19 cellular contexts compared by ENCODE assay signal in the genomic region with DNA sequence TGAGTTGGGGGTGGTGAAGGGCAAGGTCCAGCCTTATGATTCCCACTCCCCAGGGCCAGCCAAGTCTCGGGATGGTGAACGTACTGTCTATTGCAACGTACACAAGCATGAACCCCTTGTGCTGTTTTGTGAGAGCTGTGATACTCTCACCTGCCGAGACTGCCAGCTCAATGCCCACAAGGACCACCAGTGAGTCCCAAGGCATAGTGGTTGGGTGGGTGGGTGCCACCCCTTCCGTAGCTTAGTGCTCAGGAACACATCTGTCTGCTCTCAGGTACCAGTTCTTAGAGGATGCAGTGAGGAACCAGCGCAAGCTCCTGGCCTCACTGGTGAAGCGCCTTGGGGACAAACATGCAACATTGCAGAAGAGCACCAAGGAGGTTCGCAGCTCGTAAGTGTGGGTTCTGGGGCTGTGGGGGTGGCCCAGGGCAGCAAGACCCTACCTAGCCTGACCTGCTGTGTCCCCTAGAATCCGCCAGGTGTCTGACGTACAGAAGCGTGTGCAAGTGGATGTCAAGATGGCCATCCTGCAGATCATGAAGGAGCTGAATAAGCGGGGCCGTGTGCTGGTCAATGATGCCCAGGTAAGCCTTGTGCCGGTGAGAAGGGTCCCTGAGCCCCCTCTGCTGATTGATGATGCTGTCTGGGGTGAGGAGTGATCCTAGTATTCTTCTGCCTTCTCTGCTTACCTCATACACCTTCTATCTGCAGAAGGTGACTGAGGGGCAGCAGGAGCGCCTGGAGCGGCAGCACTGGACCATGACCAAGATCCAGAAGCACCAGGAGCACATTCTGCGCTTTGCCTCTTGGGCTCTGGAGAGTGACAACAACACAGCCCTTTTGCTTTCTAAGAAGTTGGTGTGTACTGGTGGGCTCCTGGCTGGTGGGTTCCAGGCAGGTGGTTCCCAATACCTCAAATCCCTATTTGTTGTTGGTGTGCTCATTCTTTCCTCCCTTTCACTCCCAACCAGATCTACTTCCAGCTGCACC. TPM values are rescaled to one million over a fixed set of nuclear protein-coding genes. Genes with fewer than 3 reads are reported as not detected.
DNase-seq lines count a peak whose midpoint lies in the region; ATAC-seq, FAIRE-seq and TF ChIP-seq lines count a peak whose summit lies in the region.
"Had no signal": no experiment of that assay in that cellular context is flagged by ENCODE, and none has a peak within 500 bp of the region (broad histone marks: within the 10 kb centered on the region; RNA-seq: fewer than 3 reads in every experiment).

No MANE protein-coding gene starts in this region.

- H2BK5ac ChIP-seq in H1 (ENCODE audit: low read depth, low read length), result 0 out of 2 replicates have a peak overlapping the region, but pooled peaks have one; percentile 16

- no peak for DNase-seq in activated T-cell treated with anti-CD3 and anti-CD28 coated beads, Interleukin-2, amount 50 U/mL, for 72 hours
- no peak for DNase-seq in activated T-cell treated with anti-CD3 and anti-CD28 coated beads, Interleukin-2, amount 50 U/mL, for 1 hour
- no peak for DNase-seq in OCI-LY7 (ENCODE audit: low spot score)
- no peak for DNase-seq in H1 (ENCODE audit: low read depth in 1 of 2, low spot score in 2 of 2)
- DNase-seq in progenitor cell of endocrine pancreas (ENCODE audit: low spot score, unreplicated experiment), result no peak
- DNase-seq in DMS79 (lab: John Stamatoyannopoulos, UW), result no peak
- DNase-seq: activated CD4-positive, alpha-beta T cell treated with anti-CD3 and anti-CD28 coated beads, Interleukin-2, amount 10 ng/mL, durations not matched to agents 24 days and 14 days; activated naive CD8-positive, alpha-beta T cell treated with anti-CD3 and anti-CD28 coated beads, Interleukin-2, amount 10 ng/mL, durations not matched to agents 7 days and 5 days; esophagus squamous epithelium; NCI-H1048; NCI-H226; PC-9; psoas muscle; stimulated activated CD4-positive, alpha-beta T cell treated with anti-CD3 and anti-CD28 coated beads, Interleukin-1b, Interleukin-23, amount 100 ng/mL, for 48 hours; T-cell had no signal

- H3K36me3 Mint-ChIP-seq in activated T-cell treated with anti-CD3 and anti-CD28 coated beads, Interleukin-2, amount 50 U/mL, for 72 hours (ENCODE audit: insufficient read depth in 2 of 2), result peaks cover 23 to 29% of the 10 kb centered on the region in 2 donors
- peaks cover 22% of the 10 kb centered on the region for H3K36me3 Mint-ChIP-seq in progenitor cell of endocrine pancreas (ENCODE audit: insufficient read depth)

- TF ChIP-seq POLR2A in H1 (IDR thresholded peaks at IDR 0.05; ENCODE audit: control extremely low read depth in 1 of 2, low read depth in 2 of 2, low read length in 2 of 2), result peak; percentile 43 to 64; a peak in 2 of 3 replicates

- no TSS peak for BruUV-seq in OCI-LY7 (replicated peaks; lab: Mats Ljungman, UMichigan)

- no peak for FAIRE-seq in H1 (lab: Jason Lieb, UNC)
- FAIRE-seq: GM12892 had no signal

- no peak overlapping the region for H3K14ac ChIP-seq in H1 (ENCODE audit: insufficient read length)

- H2BK12ac ChIP-seq in H1 (ENCODE audit: low read depth, low read length), result no peak overlapping the region

- H3K79me1 ChIP-seq in H1 (ENCODE audit: low read depth, low read length), result peaks cover 18% of the 10 kb centered on the region

- no peak overlapping the region for H3K9ac ChIP-seq in H1 (replicated peaks in 1 of 4; ENCODE audit: extremely low read depth in 1 of 4, low read depth in 3 of 4, low read length in 3 of 4)

- H3K4me2 ChIP-seq in OCI-LY7 (ENCODE audit: low read length) (peak overlapping the region; percentile 98; the same call in 1 of the 2 replicates), H1 (ENCODE audit: insufficient read depth in 1 of 2, low read depth in 2 of 2, low read length in 2 of 2) (peak overlapping the region in 1 of 2 experiments; percentile 98; a peak in 2 of 4 replicates)

- no peak for TF ChIP-seq EP300 in H1 (IDR thresholded peaks at IDR 0.05; ENCODE audit: borderline replicate concordance in 1 of 2, low read depth in 2 of 2, low read length in 2 of 2)

- no peak overlapping the region for H3K4ac ChIP-seq in H1 (replicated peaks; ENCODE audit: insufficient read length, low read depth, low read length)

- no peaks in the 10 kb centered on the region for H3K9me3 Mint-ChIP-seq in activated T-cell treated with anti-CD3 and anti-CD28 coated beads, Interleukin-2, amount 50 U/mL, for 72 hours
- H3K9me3 Mint-ChIP-seq in progenitor cell of endocrine pancreas (ENCODE audit: low read depth), result no peaks in the 10 kb centered on the region
- H3K9me3 Mint-ChIP-seq: activated CD4-positive, alpha-beta T cell treated with anti-CD3 and anti-CD28 coated beads, Interleukin-2, amount 10 ng/mL, durations not matched to agents 24 days and 14 days; activated naive CD8-positive, alpha-beta T cell treated with anti-CD3 and anti-CD28 coated beads, Interleukin-2, amount 10 ng/mL, durations not matched to agents 7 days and 5 days; memory B cell; T-cell had no signal

- H2BK15ac ChIP-seq in H1 (ENCODE audit: low read length), result no peak overlapping the region

- no peak overlapping the region for H2AK5ac ChIP-seq in H1 (ENCODE audit: low read depth, low read length)

- H3K27ac ChIP-seq in OCI-LY7 (ENCODE audit: low read depth, low read length, poor library complexity, severe bottlenecking) (no peak overlapping the region), H1 (ENCODE audit: low read depth, low read length) (no peak overlapping the region)
- H3K27ac ChIP-seq: esophagus squamous epithelium, PC-9, psoas muscle had no signal

- H3K4me1 ChIP-seq in OCI-LY7 (ENCODE audit: insufficient read depth, low read length, poor library complexity, severe bottlenecking) (peaks cover 20% of the 10 kb centered on the region), H1 (replicated peaks in 1 of 4; ENCODE audit: control insufficient read depth in 3 of 4, insufficient read depth in 4 of 4, low read length in 3 of 4) (peaks cover 3 to 10% (median 5%) of the 10 kb centered on the region in 4 experiments; a peak in 6 of 7 replicates)

- intact Hi-C loops in OCI-LY7 (cut with micrococcal nuclease; ENCODE audit: unreplicated experiment), result no loop called here

- no peak overlapping the region for H3K4me3 Mint-ChIP-seq in activated T-cell treated with anti-CD3 and anti-CD28 coated beads, Interleukin-2, amount 50 U/mL, for 72 hours
- H3K4me3 Mint-ChIP-seq in progenitor cell of endocrine pancreas (ENCODE audit: low read depth), result no peak overlapping the region
- H3K4me3 Mint-ChIP-seq: memory B cell had no signal

- H3K27me3 ChIP-seq in H1 (replicated peaks in 1 of 4; ENCODE audit: control insufficient read depth in 3 of 4, extremely low read depth in 1 of 4, insufficient read depth in 3 of 4, low read length in 3 of 4), result peaks cover 0 to 2% (median 1%) of the 10 kb centered on the region in 4 experiments; a peak in 5 of 7 replicates
- H3K27me3 ChIP-seq: esophagus squamous epithelium had no signal

- H3K18ac ChIP-seq in H1 (ENCODE audit: extremely low read depth, low read length), result no peak overlapping the region

- H3K27me3 Mint-ChIP-seq in activated T-cell treated with anti-CD3 and anti-CD28 coated beads, Interleukin-2, amount 50 U/mL, for 72 hours (ENCODE audit: low read depth), result peaks cover 3% of the 10 kb centered on the region
- peaks cover 6% of the 10 kb centered on the region for H3K27me3 Mint-ChIP-seq in progenitor cell of endocrine pancreas
- H3K27me3 Mint-ChIP-seq: T-cell had no signal

- no peak overlapping the region for H2BK20ac ChIP-seq in H1 (ENCODE audit: low read length)

- no peaks in the 10 kb centered on the region for H3K9me2 ChIP-seq in OCI-LY7 (ENCODE audit: insufficient read depth, low read length)

- POLR2A ChIA-PET in OCI-LY7 (lab: Charles Lee), result no interaction called here
- POLR2A ChIA-PET in H1 (lab: Charles Lee; ENCODE audit: partially characterized antibody), result interaction anchor here (0.9 to 13.8 kb wide), 9 partner anchors 6 to 75 kb away, joined by 3 to 650 read pairs (median 4); partner anchors contain the start of genes CHMP2A, MZF1, SLC27A5 and UBE2M

- H3K23me2 ChIP-seq in H1 (ENCODE audit: low read depth, low read length), result peaks cover 13% of the 10 kb centered on the region

- H3K36me3 ChIP-seq in OCI-LY7 (ENCODE audit: insufficient read depth, low read length) (peaks cover 79% of the 10 kb centered on the region), H1 (ENCODE audit: control insufficient read depth in 2 of 4, insufficient read depth in 4 of 4, low read length in 3 of 4) (peaks cover 42 to 73% (median 59%) of the 10 kb centered on the region in 4 experiments)

- H3K23ac ChIP-seq in H1 (ENCODE audit: insufficient read length), result no peak overlapping the region

- H3K79me2 ChIP-seq in OCI-LY7 (ENCODE audit: insufficient read depth, low read depth, low read length) (peaks cover 38% of the 10 kb centered on the region), H1 (ENCODE audit: control insufficient read depth in 1 of 2, insufficient read depth in 2 of 2, low read length in 2 of 2) (peaks cover 28 to 49% of the 10 kb centered on the region in 2 experiments)

- 96% methylated on average over 18 of the region's 18 CpGs; no CpG with 5 or more reads in 1 of the 2 experiments for WGBS in H1 (ENCODE audit: extremely low coverage in 1 of 2, insufficient coverage in 1 of 2, insufficient read length in 1 of 2, insufficient replicate concordance in 2 of 2, low coverage in 1 of 2, low lambda C conversion rate in 2 of 2, missing lambda C conversion rate in 1 of 2), 2 experiments

- H4K91ac ChIP-seq in H1 (replicated peaks; ENCODE audit: insufficient read length, low read length), result no peak overlapping the region

- H2BK120ac ChIP-seq in H1 (replicated peaks; ENCODE audit: low read depth, low read length), result no peak overlapping the region

- peak overlapping the region; percentile 85 for H3K27ac Mint-ChIP-seq in activated T-cell treated with anti-CD3 and anti-CD28 coated beads, Interleukin-2, amount 50 U/mL, for 72 hours
- peak overlapping the region; percentile 20 for H3K27ac Mint-ChIP-seq in progenitor cell of endocrine pancreas

- H4K5ac ChIP-seq in H1 (ENCODE audit: insufficient read length, low read depth, low read length), result no peak overlapping the region

- TF ChIP-seq CTCF in OCI-LY7 (conservative IDR thresholded peaks at IDR 0.05; ENCODE audit: low read length), result no peak
- TF ChIP-seq CTCF in H1 (IDR thresholded peaks at IDR 0.05; ENCODE audit: control extremely low read depth in 1 of 3, insufficient read depth in 1 of 3, low read depth in 1 of 3, low read length in 3 of 3), result no peak
- TF ChIP-seq CTCF in progenitor cell of endocrine pancreas (IDR thresholded peaks at IDR 0.05; ENCODE audit: unreplicated experiment), result no peak

- peaks cover 33% of the 10 kb centered on the region for H3K4me1 Mint-ChIP-seq in activated T-cell treated with anti-CD3 and anti-CD28 coated beads, Interleukin-2, amount 50 U/mL, for 72 hours (ENCODE audit: low read depth)
- H3K4me1 Mint-ChIP-seq in progenitor cell of endocrine pancreas (ENCODE audit: low read depth), result peaks cover 21% of the 10 kb centered on the region

- no peak for ATAC-seq in activated T-cell treated with anti-CD3 and anti-CD28 coated beads, Interleukin-2, amount 50 U/mL, for 72 hours (replicated peaks in 1 of 2)
- ATAC-seq in GM21576 (IDR thresholded peaks at IDR 0.05; ENCODE audit: unreplicated experiment) (no peak), esophagus mucosa (no peak)
- ATAC-seq: psoas muscle, T-cell had no signal

- no peak overlapping the region for H2AFZ ChIP-seq in OCI-LY7 (ENCODE audit: low read length)
- H2AFZ ChIP-seq in H1 (ENCODE audit: low read length), result no peak overlapping the region
- H2AFZ ChIP-seq: PC-9 had no signal

- H3K4me3 ChIP-seq in OCI-LY7 (ENCODE audit: low read depth, low read length, poor library complexity, severe bottlenecking), result peak overlapping the region; percentile 94
- no peak overlapping the region for H3K4me3 ChIP-seq in H1 (ENCODE audit: extremely low read depth in 1 of 4, insufficient read depth in 2 of 4, low read depth in 3 of 4, low read length in 4 of 4)
- H3K4me3 ChIP-seq: esophagus squamous epithelium had no signal

- H3K56ac ChIP-seq in H1 (replicated peaks; ENCODE audit: insufficient read length, low read depth, low read length), result no peak overlapping the region

- H4K20me1 ChIP-seq in OCI-LY7 (ENCODE audit: insufficient read depth, low read length) (peaks cover 33% of the 10 kb centered on the region), H1 (replicated peaks in 1 of 2; ENCODE audit: control insufficient read depth in 1 of 2, insufficient read depth in 2 of 2, low read length in 2 of 2) (peaks cover 42 to 57% of the 10 kb centered on the region in 2 experiments)

- no peak overlapping the region; the same call in 1 of the 2 replicates for H4K8ac ChIP-seq in H1 (ENCODE audit: extremely low read depth, insufficient read depth, low read length)

- TF ChIP-seq RAD21 in H1 (IDR thresholded peaks at IDR 0.05 in 1 of 2, conservative IDR thresholded peaks at IDR 0.05 in 1 of 2; ENCODE audit: low read depth in 2 of 2, low read length in 2 of 2), result no peak

- CTCF ChIA-PET in OCI-LY7 (lab: Charles Lee; ENCODE audit: unreplicated experiment) (no interaction called here), H1 (lab: Charles Lee; ENCODE audit: partially characterized antibody) (interaction anchor here (1.2 to 3.8 kb wide), 4 partner anchors 9 to 34 kb away, joined by 4 to 26 read pairs (median 6); partner anchors contain the start of gene ZBTB45)

- H3K9me3 ChIP-seq in OCI-LY7 (ENCODE audit: low read length) (no peaks in the 10 kb centered on the region), H1 (ENCODE audit: insufficient read depth in 2 of 2, low read depth in 1 of 2, low read length in 1 of 2) (no peaks in the 10 kb centered on the region)
- H3K9me3 ChIP-seq: esophagus squamous epithelium, psoas muscle had no signal

RNA-seq across cellular contexts. Expression of gene TRIM28, which starts 3.8 kb away (rescaled TPM):
- 100 to 1,000 TPM; 351 to 473 TPM for total RNA-seq in activated T-cell treated with anti-CD3 and anti-CD28 coated beads, Interleukin-2, amount 50 U/mL, for 72 hours
- 551 and 729 TPM in 2 replicates for total RNA-seq in OCI-LY7 (2014; rRNA removed; shearing (Covaris generic))
- total RNA-seq in OCI-LY7 (2022), result 601 and 603 TPM in 2 replicates
- total RNA-seq in H1 (2021; fragmentation: NEBNext Ultra II Directional; extraction: Animal tissue kit (Norgen Biotek cat#: 25700)), result 1,398 and 1,433 TPM in 2 replicates
- polyA plus RNA-seq in H1 (2011; rRNA removed), result 1,442 and 2,243 TPM in 2 replicates
- polyA plus RNA-seq in H1 (2011; cell fraction: cytosol; rRNA removed), result 1,009 TPM
- 3,768 TPM for polyA plus RNA-seq in H1 (2011; cell fraction: nucleus; rRNA removed)
- 1,824 to 2,237 TPM (median 2,041 TPM) in 4 replicates for polyA plus RNA-seq in H1 (2012, experiment 1 of 2)
- polyA plus RNA-seq in H1 (2012, experiment 2 of 2), result 2,033 TPM
- 913 TPM for polyA plus RNA-seq in H1 (2013, experiment 1 of 2)
- 805 TPM for polyA plus RNA-seq in H1 (2013, experiment 2 of 2)
- polyA minus RNA-seq in H1 (2011; rRNA and poly(A)+ RNA removed), result 3,393 and 4,202 TPM in 2 replicates
- 1,842 TPM for polyA minus RNA-seq in H1 (2011; cell fraction: cytosol; rRNA and poly(A)+ RNA removed)
- polyA minus RNA-seq in H1 (2011; cell fraction: nucleus; rRNA and poly(A)+ RNA removed), result 1,128 TPM
- total RNA-seq in progenitor cell of endocrine pancreas, result 699 and 731 TPM in 2 replicates
- 204 TPM for total RNA-seq in esophagus mucosa

RNA-seq across cellular contexts. Expression of gene CHMP2A, which starts 7.3 kb away (rescaled TPM):
- 10 to 100 TPM; 80.3 to 91.8 TPM for total RNA-seq in activated T-cell treated with anti-CD3 and anti-CD28 coated beads, Interleukin-2, amount 50 U/mL, for 72 hours
- total RNA-seq in OCI-LY7 (2014; rRNA removed; shearing (Covaris generic)), result 72.7 and 108 TPM in 2 replicates
- total RNA-seq in OCI-LY7 (2022) (101 and 112 TPM in 2 replicates), progenitor cell of endocrine pancreas (72.2 and 81.5 TPM in 2 replicates), esophagus mucosa (98.8 TPM)
- 70.0 and 75.8 TPM in 2 replicates for total RNA-seq in H1 (2021; fragmentation: NEBNext Ultra II Directional; extraction: Animal tissue kit (Norgen Biotek cat#: 25700))
- 115 and 132 TPM in 2 replicates for polyA plus RNA-seq in H1 (2011; rRNA removed)
- 180 TPM for polyA plus RNA-seq in H1 (2011; cell fraction: cytosol; rRNA removed)
- 98.9 TPM for polyA plus RNA-seq in H1 (2011; cell fraction: nucleus; rRNA removed)
- polyA plus RNA-seq in H1 (2012, experiment 1 of 2), result 105 to 150 TPM (median 138 TPM) in 4 replicates
- 99.5 TPM for polyA plus RNA-seq in H1 (2012, experiment 2 of 2)
- polyA plus RNA-seq in H1 (2013, experiment 1 of 2), result 83.2 TPM
- 87.1 TPM for polyA plus RNA-seq in H1 (2013, experiment 2 of 2)
- polyA minus RNA-seq in H1 (2011; rRNA and poly(A)+ RNA removed), result 83.8 and 85.2 TPM in 2 replicates
- 70.9 TPM for polyA minus RNA-seq in H1 (2011; cell fraction: cytosol; rRNA and poly(A)+ RNA removed)
- polyA minus RNA-seq in H1 (2011; cell fraction: nucleus; rRNA and poly(A)+ RNA removed), result 34.6 TPM

RNA-seq across cellular contexts. Expression of gene UBE2M, which starts 10.8 kb away (rescaled TPM):
- total RNA-seq in activated T-cell treated with anti-CD3 and anti-CD28 coated beads, Interleukin-2, amount 50 U/mL, for 72 hours, result 100 to 1,000 TPM; 116 to 122 TPM
- total RNA-seq in OCI-LY7 (2014; rRNA removed; shearing (Covaris generic)), result 101 and 105 TPM in 2 replicates
- total RNA-seq in OCI-LY7 (2022), result 117 and 130 TPM in 2 replicates
- total RNA-seq in H1 (2021; fragmentation: NEBNext Ultra II Directional; extraction: Animal tissue kit (Norgen Biotek cat#: 25700)), result 114 and 119 TPM in 2 replicates
- polyA plus RNA-seq in H1 (2011; rRNA removed), result 91.8 and 93.8 TPM in 2 replicates
- 82.4 TPM for polyA plus RNA-seq in H1 (2011; cell fraction: cytosol; rRNA removed)
- polyA plus RNA-seq in H1 (2011; cell fraction: nucleus; rRNA removed), result 91.5 TPM
- 95.9 to 118 TPM (median 107 TPM) in 4 replicates for polyA plus RNA-seq in H1 (2012, experiment 1 of 2)
- polyA plus RNA-seq in H1 (2012, experiment 2 of 2), result 85.0 TPM
- 86.6 TPM for polyA plus RNA-seq in H1 (2013, experiment 1 of 2)
- 85.7 TPM for polyA plus RNA-seq in H1 (2013, experiment 2 of 2)
- 67.7 and 82.2 TPM in 2 replicates for polyA minus RNA-seq in H1 (2011; rRNA and poly(A)+ RNA removed)
- polyA minus RNA-seq in H1 (2011; cell fraction: cytosol; rRNA and poly(A)+ RNA removed), result 50.6 TPM
- 69.7 TPM for polyA minus RNA-seq in H1 (2011; cell fraction: nucleus; rRNA and poly(A)+ RNA removed)
- total RNA-seq in progenitor cell of endocrine pancreas, result 73.0 and 80.4 TPM in 2 replicates
- total RNA-seq in esophagus mucosa, result 52.8 TPM
- total RNA-seq: PC-9 had no signal

RNA-seq across cellular contexts. Expression of gene MZF1, which starts 25.5 kb away (rescaled TPM):
- 10 to 100 TPM; 15.0 to 18.6 TPM for total RNA-seq in activated T-cell treated with anti-CD3 and anti-CD28 coated beads, Interleukin-2, amount 50 U/mL, for 72 hours
- 20.7 and 30.0 TPM in 2 replicates for total RNA-seq in OCI-LY7 (2014; rRNA removed; shearing (Covaris generic))
- 39.1 and 41.1 TPM in 2 replicates for total RNA-seq in OCI-LY7 (2022)
- 15.2 and 15.5 TPM in 2 replicates for total RNA-seq in H1 (2021; fragmentation: NEBNext Ultra II Directional; extraction: Animal tissue kit (Norgen Biotek cat#: 25700))
- 25.0 and 38.0 TPM in 2 replicates for polyA plus RNA-seq in H1 (2011; rRNA removed)
- polyA plus RNA-seq in H1 (2011; cell fraction: cytosol; rRNA removed), result 32.4 TPM
- 116 TPM for polyA plus RNA-seq in H1 (2011; cell fraction: nucleus; rRNA removed)
- 14.1 to 20.3 TPM (median 17.2 TPM) in 4 replicates for polyA plus RNA-seq in H1 (2012, experiment 1 of 2)
- polyA plus RNA-seq in H1 (2012, experiment 2 of 2), result 11.9 TPM
- 12.7 TPM for polyA plus RNA-seq in H1 (2013, experiment 1 of 2)
- polyA plus RNA-seq in H1 (2013, experiment 2 of 2), result 9.5 TPM
- 10.4 and 16.7 TPM in 2 replicates for polyA minus RNA-seq in H1 (2011; rRNA and poly(A)+ RNA removed)
- 14.9 TPM for polyA minus RNA-seq in H1 (2011; cell fraction: cytosol; rRNA and poly(A)+ RNA removed)
- polyA minus RNA-seq in H1 (2011; cell fraction: nucleus; rRNA and poly(A)+ RNA removed), result 23.9 TPM
- total RNA-seq in progenitor cell of endocrine pancreas, result 70.9 and 71.3 TPM in 2 replicates
- 9.4 TPM for total RNA-seq in esophagus mucosa
- total RNA-seq: PC-9 had no signal

RNA-seq across cellular contexts. Expression of gene ZBTB45, which starts 28.0 kb away (rescaled TPM):
- 10 to 100 TPM; 10.8 to 12.1 TPM for total RNA-seq in activated T-cell treated with anti-CD3 and anti-CD28 coated beads, Interleukin-2, amount 50 U/mL, for 72 hours
- total RNA-seq in OCI-LY7 (2014; rRNA removed; shearing (Covaris generic)), result 6.7 and 10.7 TPM in 2 replicates
- total RNA-seq in OCI-LY7 (2022), result 14.7 and 16.4 TPM in 2 replicates
- total RNA-seq in H1 (2021; fragmentation: NEBNext Ultra II Directional; extraction: Animal tissue kit (Norgen Biotek cat#: 25700)), result 16.9 and 17.3 TPM in 2 replicates
- polyA plus RNA-seq in H1 (2011; rRNA removed), result 17.2 and 31.4 TPM in 2 replicates
- polyA plus RNA-seq in H1 (2011; cell fraction: cytosol; rRNA removed), result 10.8 TPM
- polyA plus RNA-seq in H1 (2011; cell fraction: nucleus; rRNA removed), result 18.7 TPM
- polyA plus RNA-seq in H1 (2012, experiment 1 of 2), result 8.9 to 18.6 TPM (median 17.5 TPM) in 4 replicates
- 13.2 TPM for polyA plus RNA-seq in H1 (2012, experiment 2 of 2)
- polyA plus RNA-seq in H1 (2013, experiment 1 of 2), result 12.5 TPM
- 13.1 TPM for polyA plus RNA-seq in H1 (2013, experiment 2 of 2)
- polyA minus RNA-seq in H1 (2011; rRNA and poly(A)+ RNA removed), result 5.0 and 5.1 TPM in 2 replicates
- 10.1 TPM for polyA minus RNA-seq in H1 (2011; cell fraction: cytosol; rRNA and poly(A)+ RNA removed)
- 18.1 TPM for polyA minus RNA-seq in H1 (2011; cell fraction: nucleus; rRNA and poly(A)+ RNA removed)
- 22.3 and 22.7 TPM in 2 replicates for total RNA-seq in progenitor cell of endocrine pancreas
- 8.0 TPM for total RNA-seq in esophagus mucosa
